ENCODE assay signal across 25 cellular contexts in the genomic region with DNA sequence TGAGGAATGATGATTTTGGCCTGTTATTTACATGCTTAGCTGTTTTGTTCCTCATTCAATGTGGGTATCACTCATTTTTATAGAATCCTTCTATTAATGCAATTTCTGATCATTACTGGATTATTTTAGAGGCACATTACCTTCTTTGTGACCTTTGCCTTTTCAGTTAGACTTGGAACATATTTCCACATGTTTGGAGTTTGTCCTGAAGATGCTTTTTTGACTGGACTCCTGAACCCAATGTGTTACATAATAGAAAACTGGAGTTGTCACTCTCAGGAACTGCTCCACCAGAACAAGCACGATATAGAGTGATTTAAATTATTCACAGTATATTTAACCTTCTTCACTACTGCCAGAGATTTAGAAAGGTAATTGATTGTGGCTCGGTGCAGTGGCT. TPM values are rescaled to one million over a fixed set of nuclear protein-coding genes. Genes with fewer than 3 reads are reported as not detected.
"Had no signal": no experiment of that assay in that cellular context is flagged by ENCODE, and none has a peak within 500 bp of the region (broad histone marks: within the 10 kb centered on the region; RNA-seq: fewer than 3 reads in every experiment).

No MANE protein-coding gene starts in this region.

- H3K4me2 ChIP-seq: hepatocyte had no signal

- H3K4me1 ChIP-seq: esophagus muscularis mucosa, gastroesophageal sphincter, heart left ventricle, left ventricle myocardium inferior, lower lobe of right lung had no signal

- H3K4me3 Mint-ChIP-seq: immature natural killer cell, mesothelial cell of epicardium, naive B cell had no signal

- H3K36me3 ChIP-seq: esophagus muscularis mucosa, gastroesophageal sphincter, heart left ventricle, left ventricle myocardium inferior, lower lobe of right lung had no signal

- H3K27me3 ChIP-seq: esophagus muscularis mucosa, foreskin keratinocyte, gastroesophageal sphincter, heart left ventricle, hepatocyte had no signal

- H3K27ac Mint-ChIP-seq: immature natural killer cell, mesothelial cell of epicardium had no signal

- H2AFZ ChIP-seq: hepatocyte had no signal

- ATAC-seq: foreskin keratinocyte, gastroesophageal sphincter, heart left ventricle, left cardiac atrium, lower lobe of right lung, mucosa of descending colon had no signal

- FAIRE-seq: colon, endothelial cell of umbilical vein, frontal cortex had no signal

- H3K4me1 Mint-ChIP-seq: immature natural killer cell, naive B cell had no signal

- H3K4me3 ChIP-seq: coronary artery, dorsolateral prefrontal cortex, esophagus muscularis mucosa, gastroesophageal sphincter, heart left ventricle, hepatocyte, left ventricle myocardium inferior, lower lobe of right lung, mucosa of descending colon had no signal

- H3K79me2 ChIP-seq: hepatocyte had no signal

- H3K27ac ChIP-seq: coronary artery, dorsolateral prefrontal cortex, esophagus muscularis mucosa, foreskin keratinocyte, gastroesophageal sphincter, heart left ventricle, hepatocyte, left ventricle myocardium inferior, lower lobe of right lung had no signal

- DNase-seq: dermis blood vessel endothelial cell; dorsolateral prefrontal cortex; effector CD4-positive, alpha-beta T cell; effector memory CD4-positive, alpha-beta T cell; foreskin keratinocyte; heart left ventricle; hypothalamus; immature natural killer cell; islet precursor cell; left cardiac atrium; left ventricle myocardium inferior; lower lobe of right lung; mesenchymal stem cell; mucosa of descending colon; naive B cell had no signal

- H3K36me3 Mint-ChIP-seq: immature natural killer cell, mesothelial cell of epicardium, naive B cell had no signal

- H3K9me3 ChIP-seq: esophagus muscularis mucosa, gastroesophageal sphincter, heart left ventricle, left ventricle myocardium inferior, lower lobe of right lung, mucosa of descending colon had no signal

- H3K9me3 Mint-ChIP-seq: mesothelial cell of epicardium had no signal

- H3K27me3 Mint-ChIP-seq: naive B cell had no signal

RNA-seq across cellular contexts. Expression of a gene that starts 59.5 kb away (rescaled TPM):
- total RNA-seq: dermis blood vessel endothelial cell, endothelial cell of umbilical vein, epithelial cell of proximal tubule, fibroblast of lung had no signal
- polyA plus RNA-seq: endothelial cell of umbilical vein, immature natural killer cell had no signal
